ENCODE assay signal across 9 cellular contexts in the genomic region with DNA sequence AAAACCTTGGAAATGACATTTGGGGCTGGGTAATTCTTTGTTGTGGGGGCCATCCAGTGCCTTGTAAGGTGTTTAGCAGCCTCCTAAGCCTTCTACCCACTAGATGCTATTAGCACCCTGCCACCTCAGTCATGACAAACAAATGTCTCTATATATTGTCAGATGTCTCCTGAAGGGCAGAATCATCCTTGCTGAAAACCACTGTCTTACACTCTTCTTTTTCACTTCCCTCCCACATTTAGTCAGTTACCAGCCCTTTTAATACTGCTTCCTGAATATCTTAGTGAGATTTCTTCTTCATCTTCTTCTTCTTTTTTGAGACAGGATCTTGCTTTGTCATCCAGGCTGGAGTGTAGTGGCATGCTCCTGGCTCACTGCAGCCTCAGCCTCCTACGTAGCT. TPM values are rescaled to one million over a fixed set of nuclear protein-coding genes. Genes with fewer than 3 reads are reported as not detected.
A peak's percentile ranks its signal among the peaks of the same experiment; 100 is the strongest.
DNase-seq lines count a peak whose midpoint lies in the region; ATAC-seq and TF ChIP-seq lines count a peak whose summit lies in the region.
"Had no signal": no experiment of that assay in that cellular context is flagged by ENCODE, and none has a peak within 500 bp of the region (broad histone marks: within the 10 kb centered on the region; RNA-seq: fewer than 3 reads in every experiment).

No MANE protein-coding gene starts in this region.

- no peaks in the 10 kb centered on the region for H3K9me3 Mint-ChIP-seq in GM23338
- H3K9me3 Mint-ChIP-seq: nephron had no signal

- H3K4me1 ChIP-seq in GM23338 (ENCODE audit: insufficient read depth) (peaks cover 64% of the 10 kb centered on the region), neutrophil (ENCODE audit: control insufficient read depth in 1 of 2, insufficient read depth in 1 of 2, low read depth in 1 of 2, low read length in 1 of 2) (peaks cover 81% of the 10 kb centered on the region in 2 experiments)

- peak overlapping the region; percentile 71 for H3K4me2 ChIP-seq in GM23338

- no peak overlapping the region; the same call in 1 of the 2 replicates for H3K4me3 ChIP-seq in GM23338
- peak overlapping the region in 1 of 2 experiments; percentile 12 for H3K4me3 ChIP-seq in neutrophil (ENCODE audit: low read depth in 1 of 2, low read length in 1 of 2)

- H3F3A ChIP-seq in GM23338 (replicated peaks; ENCODE audit: low read depth), result peaks cover 3% of the 10 kb centered on the region

- H3K27me3 ChIP-seq in GM23338 (ENCODE audit: insufficient read depth) (no peaks in the 10 kb centered on the region), neutrophil (no peaks in the 10 kb centered on the region)

- H3K9me2 ChIP-seq in GM23338 (ENCODE audit: insufficient read depth), result no peaks in the 10 kb centered on the region

- H3K27me3 Mint-ChIP-seq in GM23338 (ENCODE audit: insufficient read depth, low read depth, poor library complexity), result peaks cover 11% of the 10 kb centered on the region

- H2AFZ ChIP-seq in GM23338, result no peak overlapping the region

- peaks cover 69% of the 10 kb centered on the region for H3K4me1 Mint-ChIP-seq in GM23338

- H3K79me2 ChIP-seq in GM23338 (replicated peaks; ENCODE audit: insufficient read depth), result peaks cover 89% of the 10 kb centered on the region

- H3K36me3 ChIP-seq in GM23338 (ENCODE audit: insufficient read depth), result no peaks in the 10 kb centered on the region
- H3K36me3 ChIP-seq in neutrophil, result no peaks in the 10 kb centered on the region

- DNase-seq in GM23338 (ENCODE audit: low spot score), result no peak
- DNase-seq in SKM-1 (lab: John Stamatoyannopoulos, UW; ENCODE audit: unreplicated experiment), result peak; percentile 50
- no peak for DNase-seq in HT-29 (ENCODE audit: low spot score)
- no peak for DNase-seq in stimulated activated CD4-positive, alpha-beta T cell treated with anti-CD3 and anti-CD28 coated beads, Interleukin-15, amount 100 ng/mL, for 24 hours
- no peak for DNase-seq in HuH-7 (ENCODE audit: low spot score)
- DNase-seq: NCI-H2029 had no signal

- H3K27ac ChIP-seq in GM23338 (ENCODE audit: low read depth) (no peak overlapping the region), neutrophil (peak overlapping the region; percentile 85)

- peak overlapping the region; percentile 3; the same call in 1 of the 3 replicates for H3K4me3 Mint-ChIP-seq in GM23338
- H3K4me3 Mint-ChIP-seq: nephron had no signal

- TF ChIP-seq CTCF in GM23338 (conservative IDR thresholded peaks at IDR 0.05; ENCODE audit: low read depth in 2 of 2) (no peak), neutrophil (IDR thresholded peaks at IDR 0.05) (no peak)

- ATAC-seq in GM18517 (IDR thresholded peaks at IDR 0.05; ENCODE audit: unreplicated experiment) (peak; percentile 77), GM23338 (no peak)

- peaks cover 16% of the 10 kb centered on the region; the same call in 1 of the 2 replicates for H4K20me1 ChIP-seq in GM23338 (replicated peaks; ENCODE audit: insufficient read depth)

- peak overlapping the region; percentile 61 for H3K27ac Mint-ChIP-seq in GM23338

- no peaks in the 10 kb centered on the region for H3K9me3 ChIP-seq in neutrophil

- H3K36me3 Mint-ChIP-seq in GM23338 (ENCODE audit: low read depth), result 0 out of 3 replicates have a peak, but pooled peaks cover 9% of the 10 kb centered on the region

TF ChIP-seq in GM23338, 12 proteins besides CTCF, POLR2A, EP300 and RAD21:
- TF ChIP-seq, protein P1, sequence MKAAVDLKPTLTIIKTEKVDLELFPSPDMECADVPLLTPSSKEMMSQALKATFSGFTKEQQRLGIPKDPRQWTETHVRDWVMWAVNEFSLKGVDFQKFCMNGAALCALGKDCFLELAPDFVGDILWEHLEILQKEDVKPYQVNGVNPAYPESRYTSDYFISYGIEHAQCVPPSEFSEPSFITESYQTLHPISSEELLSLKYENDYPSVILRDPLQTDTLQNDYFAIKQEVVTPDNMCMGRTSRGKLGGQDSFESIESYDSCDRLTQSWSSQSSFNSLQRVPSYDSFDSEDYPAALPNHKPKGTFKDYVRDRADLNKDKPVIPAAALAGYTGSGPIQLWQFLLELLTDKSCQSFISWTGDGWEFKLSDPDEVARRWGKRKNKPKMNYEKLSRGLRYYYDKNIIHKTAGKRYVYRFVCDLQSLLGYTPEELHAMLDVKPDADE (IDR thresholded peaks at IDR 0.05), result no peak

RNA-seq across cellular contexts. Expression of gene TNRC6B, which starts 33.1 kb away (rescaled TPM):
- 41.4 and 46.9 TPM in 2 replicates for total RNA-seq in GM23338 (2014; rRNA removed; shearing (Covaris generic))
- polyA plus RNA-seq in GM23338 (2016; fragmentation: Nextera tagmentation; extraction: Ambion mirVana), result 87.8 and 91.3 TPM in 2 replicates
- total RNA-seq in HT-29 (2014; rRNA removed; shearing (Covaris generic)), result 10.5 and 12.2 TPM in 2 replicates
